In the genomic region with DNA sequence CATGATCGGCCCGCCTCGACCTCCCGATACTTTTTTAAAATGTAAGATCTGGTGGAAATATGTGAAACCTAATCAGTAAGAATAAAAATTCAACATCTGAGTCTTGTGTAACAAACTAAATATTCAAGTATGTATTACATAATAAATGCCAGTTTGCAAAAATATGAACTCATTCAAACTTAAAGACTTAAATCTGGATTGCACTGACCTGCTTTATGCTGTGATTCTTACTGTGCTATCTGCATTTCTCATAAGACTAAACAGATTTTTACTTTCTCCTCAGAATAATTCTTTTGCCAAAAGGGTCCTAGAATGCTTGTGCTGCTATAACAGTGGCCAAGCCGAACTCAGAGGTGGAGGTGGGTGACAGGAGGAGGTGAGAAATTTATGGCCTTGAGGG, we compare ENCODE assay signal across 9 cellular contexts. TPM values are rescaled to one million over a fixed set of nuclear protein-coding genes. Genes with fewer than 3 reads are reported as not detected.
"Had no signal": no experiment of that assay in that cellular context is flagged by ENCODE, and none has a peak within 500 bp of the region (broad histone marks: within the 10 kb centered on the region; RNA-seq: fewer than 3 reads in every experiment).

No MANE protein-coding gene starts in this region.

- H3K4me3 ChIP-seq: GM12878 had no signal

- ATAC-seq: GM12878 had no signal

- FAIRE-seq: G401.6, GM12878, GM12891, GM12892, GM18507, GM19239 had no signal

- DNase-seq: GDM1, GF-D8 had no signal

RNA-seq across cellular contexts. Expression of gene IL23R, which starts 38.0 kb away (rescaled TPM):
- total RNA-seq: G401 had no signal
